In genomic region chr4:17763931-17764330, GRCh38 we compare ENCODE assay signal across 20 cellular contexts. TPM values are rescaled to one million over a fixed set of nuclear protein-coding genes. Genes with fewer than 3 reads are reported as not detected.
DNase-seq lines count a peak whose midpoint lies in the region; ATAC-seq, FAIRE-seq and TF ChIP-seq lines count a peak whose summit lies in the region.
"Had no signal": no experiment of that assay in that cellular context is flagged by ENCODE, and none has a peak within 500 bp of the region (broad histone marks: within the 10 kb centered on the region; RNA-seq: fewer than 3 reads in every experiment).

No MANE protein-coding gene starts in this region.

- H3K27ac Mint-ChIP-seq in glutamatergic neuron (ENCODE audit: unreplicated experiment): peak overlapping the region; percentile 14
- H3K27ac Mint-ChIP-seq: CD14-positive monocyte had no signal

- ATAC-seq in GM18505 (IDR thresholded peaks at IDR 0.05; ENCODE audit: unreplicated experiment) (no peak), HG02571 (IDR thresholded peaks at IDR 0.05; ENCODE audit: unreplicated experiment) (no peak)
- ATAC-seq: HCT116 had no signal

- DNase-seq in DMS 273 (lab: John Stamatoyannopoulos, UW; ENCODE audit: unreplicated experiment) (peak; percentile 84), NCI-H1694 (lab: John Stamatoyannopoulos, UW) (peak; percentile 83), NCI-H524 treated with DMSO at 0.1 percent for 48 hours (lab: John Stamatoyannopoulos, UW) (peak; percentile 50), glutamatergic neuron (no peak), GM19239 (ENCODE audit: insufficient read length, low spot score) (no peak)
- DNase-seq in stimulated activated CD4-positive, alpha-beta T cell treated with anti-CD3 and anti-CD28 coated beads, Interleukin-2, amount 100 ng/mL, for 48 hours: no peak
- DNase-seq: COR-L47, GOT3, NCI-H1105, NCI-H2107, NCI-H774, SW 1271, T-helper 2 cell had no signal

- peaks cover 6% of the 10 kb centered on the region for H3K9me3 Mint-ChIP-seq in glutamatergic neuron (ENCODE audit: unreplicated experiment)

- TF ChIP-seq CTCF in glutamatergic neuron (IDR thresholded peaks at IDR 0.05; ENCODE audit: partially characterized antibody, unreplicated experiment): no peak

- FAIRE-seq in GM19239 (lab: Jason Lieb, UNC): no peak
- FAIRE-seq: GM12891, GM18507 had no signal

- H3K36me3 Mint-ChIP-seq in glutamatergic neuron (ENCODE audit: unreplicated experiment): no peaks in the 10 kb centered on the region
- H3K36me3 Mint-ChIP-seq: CD14-positive monocyte had no signal

- H3K4me3 Mint-ChIP-seq in glutamatergic neuron (ENCODE audit: unreplicated experiment): peak overlapping the region; percentile 7
- H3K4me3 Mint-ChIP-seq: CD14-positive monocyte had no signal

- H3K27me3 Mint-ChIP-seq in glutamatergic neuron (ENCODE audit: unreplicated experiment): no peaks in the 10 kb centered on the region

- H3K4me1 Mint-ChIP-seq in glutamatergic neuron (ENCODE audit: low read depth, unreplicated experiment): peaks cover 6% of the 10 kb centered on the region

- TF ChIP-seq POLR2A in GM18505 (IDR thresholded peaks at IDR 0.05; ENCODE audit: borderline replicate concordance, extremely low read depth, insufficient read depth, insufficient read length): no peak

RNA-seq across cellular contexts. Expression of gene FAM184B, which starts 17.5 kb away (rescaled TPM):
- total RNA-seq in glutamatergic neuron (ENCODE audit: unreplicated experiment): not detected
- total RNA-seq: SJSA1 had no signal

RNA-seq across cellular contexts. Expression of gene DCAF16, which starts 46.6 kb away (rescaled TPM):
- 39.5 TPM for total RNA-seq in glutamatergic neuron (ENCODE audit: unreplicated experiment)

RNA-seq across cellular contexts. Expression of gene NCAPG, which starts 46.8 kb away (rescaled TPM):
- total RNA-seq in glutamatergic neuron (ENCODE audit: unreplicated experiment): 6.0 TPM

Comparison
In these comparisons a context has a peak if more than half of its experiments do, and no peak if none do; other contexts are left out.
1. DNase-seq: peak in DMS 273 (single experiment), NCI-H1694 (single experiment) and NCI-H524 treated with DMSO at 0.1 percent for 48 hours (single experiment); none in glutamatergic neuron (single experiment), stimulated activated CD4-positive, alpha-beta T cell treated with anti-CD3 and anti-CD28 coated beads, Interleukin-2, amount 100 ng/mL, for 48 hours (0 of 2) and GM19239 (single experiment).